In genomic region chr19:35013047-35013819, GRCh38 we compare ENCODE assay signal across 1 cellular context.
TF ChIP-seq lines count a peak whose summit lies in the region.

No MANE protein-coding gene starts in this region.

TF ChIP-seq in HepG2, 621 proteins besides CTCF, POLR2A, EP300 and RAD21 (continued from another document and continues in another):
- TF ChIP-seq ZBTB4 (CRISPR knock-in tag; IDR thresholded peaks at IDR 0.05; ENCODE audit: borderline replicate concordance) (no peak), SNAPC4 (CRISPR knock-in tag; IDR thresholded peaks at IDR 0.05) (0 out of 2 replicates have a peak, but pooled peaks have one; percentile 39), TEAD3 (CRISPR knock-in tag; optimal IDR thresholded peaks at IDR 0.05; ENCODE audit: borderline replicate concordance) (peak; percentile 55), ZNF800 (CRISPR knock-in tag; IDR thresholded peaks at IDR 0.05) (no peak), SMC3 (IDR thresholded peaks at IDR 0.05; ENCODE audit: low read length) (peak; percentile 67; the same call in 1 of the 2 replicates), SOX6 (IDR thresholded peaks at IDR 0.05) (no peak), SOX6 (CRISPR knock-in tag; IDR thresholded peaks at IDR 0.05) (peak; percentile 32; the same call in 1 of the 2 replicates), ZNF282 (IDR thresholded peaks at IDR 0.05; ENCODE audit: partially characterized antibody) (no peak), ZNF788 (CRISPR knock-in tag; IDR thresholded peaks at IDR 0.05; ENCODE audit: borderline replicate concordance) (0 out of 2 replicates have a peak, but pooled peaks have one; percentile 26), HDAC6 (IDR thresholded peaks at IDR 0.05; ENCODE audit: low read depth, low read length) (no peak), ZNF12 (CRISPR knock-in tag; IDR thresholded peaks at IDR 0.05) (0 out of 2 replicates have a peak, but pooled peaks have one; percentile 37), ZBTB7A (CRISPR knock-in tag; IDR thresholded peaks at IDR 0.05) (peak; percentile 32; the same call in 1 of the 2 replicates), THAP11 (CRISPR knock-in tag; IDR thresholded peaks at IDR 0.05) (peak; percentile 60; the same call in 1 of the 2 replicates), ZBTB42 (CRISPR knock-in tag; IDR thresholded peaks at IDR 0.05) (no peak), POLR2AphosphoS5 (IDR thresholded peaks at IDR 0.05; ENCODE audit: low read depth, low read length) (peak; percentile 31; the same call in 1 of the 2 replicates), ZBTB38 (CRISPR knock-in tag; IDR thresholded peaks at IDR 0.05) (peak; percentile 58; the same call in 1 of the 2 replicates), MEIS2 (CRISPR knock-in tag; IDR thresholded peaks at IDR 0.05) (0 out of 2 replicates have a peak, but pooled peaks have one; percentile 64), ZNF713 (CRISPR knock-in tag; IDR thresholded peaks at IDR 0.05) (peak; percentile 68; the same call in 1 of the 2 replicates), SMARCC2 (IDR thresholded peaks at IDR 0.05) (no peak), RFXANK (CRISPR knock-in tag; IDR thresholded peaks at IDR 0.05) (no peak), LCORL (IDR thresholded peaks at IDR 0.05) (no peak), LCORL (CRISPR knock-in tag; IDR thresholded peaks at IDR 0.05) (peak; percentile 67; the same call in 1 of the 2 replicates), NR2F6 (IDR thresholded peaks at IDR 0.05) (no peak), NR2F6 (CRISPR knock-in tag; IDR thresholded peaks at IDR 0.05) (0 out of 2 replicates have a peak, but pooled peaks have one; percentile 11), TSC22D2 (CRISPR knock-in tag; IDR thresholded peaks at IDR 0.05; ENCODE audit: borderline replicate concordance) (no peak), BCL3 (CRISPR knock-in tag; IDR thresholded peaks at IDR 0.05) (0 out of 2 replicates have a peak, but pooled peaks have one; percentile 65), CCDC6 (CRISPR knock-in tag; IDR thresholded peaks at IDR 0.05) (peak; percentile 46; the same call in 1 of the 2 replicates), POLR2G (IDR thresholded peaks at IDR 0.05; ENCODE audit: low read depth, low read length) (peak; percentile 48; the same call in 1 of the 2 replicates), ZNF431 (CRISPR knock-in tag; IDR thresholded peaks at IDR 0.05; ENCODE audit: borderline replicate concordance, low read depth) (0 out of 2 replicates have a peak, but pooled peaks have one; percentile 24), ZNF549 (CRISPR knock-in tag; IDR thresholded peaks at IDR 0.05) (no peak), BRCA1 (CRISPR knock-in tag; IDR thresholded peaks at IDR 0.05) (0 out of 2 replicates have a peak, but pooled peaks have one; percentile 32), RELA (CRISPR knock-in tag; IDR thresholded peaks at IDR 0.05) (peak; percentile 69; the same call in 1 of the 2 replicates), AKAP8 (CRISPR knock-in tag; IDR thresholded peaks at IDR 0.05) (peak; percentile 90), HNRNPK (IDR thresholded peaks at IDR 0.05; ENCODE audit: low read depth, low read length, poor library complexity, severe bottlenecking) (peak; percentile 27), ERF (CRISPR knock-in tag; IDR thresholded peaks at IDR 0.05) (peak; percentile 61; the same call in 1 of the 2 replicates), ZNF275 (CRISPR knock-in tag; IDR thresholded peaks at IDR 0.05; ENCODE audit: borderline replicate concordance) (0 out of 2 replicates have a peak, but pooled peaks have one; percentile 62), ZSCAN21 (CRISPR knock-in tag; IDR thresholded peaks at IDR 0.05; ENCODE audit: borderline replicate concordance) (0 out of 2 replicates have a peak, but pooled peaks have one; percentile 49)
- TF ChIP-seq, protein P1, sequence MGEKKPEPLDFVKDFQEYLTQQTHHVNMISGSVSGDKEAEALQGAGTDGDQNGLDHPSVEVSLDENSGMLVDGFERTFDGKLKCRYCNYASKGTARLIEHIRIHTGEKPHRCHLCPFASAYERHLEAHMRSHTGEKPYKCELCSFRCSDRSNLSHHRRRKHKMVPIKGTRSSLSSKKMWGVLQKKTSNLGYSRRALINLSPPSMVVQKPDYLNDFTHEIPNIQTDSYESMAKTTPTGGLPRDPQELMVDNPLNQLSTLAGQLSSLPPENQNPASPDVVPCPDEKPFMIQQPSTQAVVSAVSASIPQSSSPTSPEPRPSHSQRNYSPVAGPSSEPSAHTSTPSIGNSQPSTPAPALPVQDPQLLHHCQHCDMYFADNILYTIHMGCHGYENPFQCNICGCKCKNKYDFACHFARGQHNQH (CRISPR knock-in tag; IDR thresholded peaks at IDR 0.05) = peak; percentile 54; the same call in 1 of the 2 replicates
- TF ChIP-seq, protein P2, sequence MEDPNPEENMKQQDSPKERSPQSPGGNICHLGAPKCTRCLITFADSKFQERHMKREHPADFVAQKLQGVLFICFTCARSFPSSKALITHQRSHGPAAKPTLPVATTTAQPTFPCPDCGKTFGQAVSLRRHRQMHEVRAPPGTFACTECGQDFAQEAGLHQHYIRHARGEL (CRISPR knock-in tag; IDR thresholded peaks at IDR 0.05) = no peak
- TF ChIP-seq, protein P3, sequence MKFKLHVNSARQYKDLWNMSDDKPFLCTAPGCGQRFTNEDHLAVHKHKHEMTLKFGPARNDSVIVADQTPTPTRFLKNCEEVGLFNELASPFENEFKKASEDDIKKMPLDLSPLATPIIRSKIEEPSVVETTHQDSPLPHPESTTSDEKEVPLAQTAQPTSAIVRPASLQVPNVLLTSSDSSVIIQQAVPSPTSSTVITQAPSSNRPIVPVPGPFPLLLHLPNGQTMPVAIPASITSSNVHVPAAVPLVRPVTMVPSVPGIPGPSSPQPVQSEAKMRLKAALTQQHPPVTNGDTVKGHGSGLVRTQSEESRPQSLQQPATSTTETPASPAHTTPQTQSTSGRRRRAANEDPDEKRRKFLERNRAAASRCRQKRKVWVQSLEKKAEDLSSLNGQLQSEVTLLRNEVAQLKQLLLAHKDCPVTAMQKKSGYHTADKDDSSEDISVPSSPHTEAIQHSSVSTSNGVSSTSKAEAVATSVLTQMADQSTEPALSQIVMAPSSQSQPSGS (CRISPR knock-in tag; IDR thresholded peaks at IDR 0.05) = 0 out of 2 replicates have a peak, but pooled peaks have one; percentile 48
- TF ChIP-seq, protein P4, sequence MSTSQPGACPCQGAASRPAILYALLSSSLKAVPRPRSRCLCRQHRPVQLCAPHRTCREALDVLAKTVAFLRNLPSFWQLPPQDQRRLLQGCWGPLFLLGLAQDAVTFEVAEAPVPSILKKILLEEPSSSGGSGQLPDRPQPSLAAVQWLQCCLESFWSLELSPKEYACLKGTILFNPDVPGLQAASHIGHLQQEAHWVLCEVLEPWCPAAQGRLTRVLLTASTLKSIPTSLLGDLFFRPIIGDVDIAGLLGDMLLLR (CRISPR knock-in tag; IDR thresholded peaks at IDR 0.05) = 0 out of 2 replicates have a peak, but pooled peaks have one; percentile 13
- TF ChIP-seq, protein P5, sequence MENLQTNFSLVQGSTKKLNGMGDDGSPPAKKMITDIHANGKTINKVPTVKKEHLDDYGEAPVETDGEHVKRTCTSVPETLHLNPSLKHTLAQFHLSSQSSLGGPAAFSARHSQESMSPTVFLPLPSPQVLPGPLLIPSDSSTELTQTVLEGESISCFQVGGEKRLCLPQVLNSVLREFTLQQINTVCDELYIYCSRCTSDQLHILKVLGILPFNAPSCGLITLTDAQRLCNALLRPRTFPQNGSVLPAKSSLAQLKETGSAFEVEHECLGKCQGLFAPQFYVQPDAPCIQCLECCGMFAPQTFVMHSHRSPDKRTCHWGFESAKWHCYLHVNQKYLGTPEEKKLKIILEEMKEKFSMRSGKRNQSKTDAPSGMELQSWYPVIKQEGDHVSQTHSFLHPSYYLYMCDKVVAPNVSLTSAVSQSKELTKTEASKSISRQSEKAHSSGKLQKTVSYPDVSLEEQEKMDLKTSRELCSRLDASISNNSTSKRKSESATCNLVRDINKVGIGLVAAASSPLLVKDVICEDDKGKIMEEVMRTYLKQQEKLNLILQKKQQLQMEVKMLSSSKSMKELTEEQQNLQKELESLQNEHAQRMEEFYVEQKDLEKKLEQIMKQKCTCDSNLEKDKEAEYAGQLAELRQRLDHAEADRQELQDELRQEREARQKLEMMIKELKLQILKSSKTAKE (CRISPR knock-in tag; IDR thresholded peaks at IDR 0.05; ENCODE audit: borderline replicate concordance) = 0 out of 2 replicates have a peak, but pooled peaks have one; percentile 40
